ENCODE assay signal across 1 cellular context in genomic region chr2:238108423-238109201, GRCh38.
TF ChIP-seq lines count a peak whose summit lies in the region.

No MANE protein-coding gene starts in this region.

TF ChIP-seq in GM12878, 131 proteins besides CTCF, POLR2A, EP300 and RAD21 (continued from another document):
- TF ChIP-seq E2F8 (IDR thresholded peaks at IDR 0.05; ENCODE audit: low read depth, partially characterized antibody) (no peak), JUND (IDR thresholded peaks at IDR 0.05; ENCODE audit: low read depth, low read length) (no peak), TCF7 (IDR thresholded peaks at IDR 0.05; ENCODE audit: borderline replicate concordance) (no peak), RUNX3 (IDR thresholded peaks at IDR 0.05; ENCODE audit: low read length) (no peak), EGR1 (IDR thresholded peaks at IDR 0.05; ENCODE audit: borderline replicate concordance in 1 of 2, low read depth in 2 of 2, low read length in 2 of 2) (no peak), RBBP5 (conservative IDR thresholded peaks at IDR 0.05) (no peak), CREB1 (IDR thresholded peaks at IDR 0.05; ENCODE audit: low read depth) (no peak), SP1 (IDR thresholded peaks at IDR 0.05; ENCODE audit: low read depth, low read length) (peak; percentile 24), SMAD1 (IDR thresholded peaks at IDR 0.05; ENCODE audit: low read depth, partially characterized antibody) (no peak), RCOR1 (conservative IDR thresholded peaks at IDR 0.05; ENCODE audit: low read depth, low read length) (no peak), MYB (IDR thresholded peaks at IDR 0.05; ENCODE audit: borderline replicate concordance, low read depth, low read length) (no peak), SPI1 (IDR thresholded peaks at IDR 0.05; ENCODE audit: borderline replicate concordance, insufficient read depth, low read depth, low read length) (peak; percentile 34; the same call in 1 of the 2 replicates), ZBTB11 (CRISPR knock-in tag; IDR thresholded peaks at IDR 0.05) (no peak), FOXK2 (IDR thresholded peaks at IDR 0.05) (no peak), SKIL (IDR thresholded peaks at IDR 0.05; ENCODE audit: low read depth, poor library complexity, severe bottlenecking) (no peak), CEBPZ (IDR thresholded peaks at IDR 0.05; ENCODE audit: low read depth, low read length) (no peak), CHD1 (IDR thresholded peaks at IDR 0.05; ENCODE audit: low read depth, low read length) (no peak), ZNF274 (IDR thresholded peaks at IDR 0.05; ENCODE audit: insufficient read depth, insufficient read length) (no peak), PKNOX1 (IDR thresholded peaks at IDR 0.05) (no peak), KAT2A (conservative IDR thresholded peaks at IDR 0.05; ENCODE audit: control insufficient read depth, low read depth, low read length) (no peak), GABPA (IDR thresholded peaks at IDR 0.05; ENCODE audit: low read depth) (no peak), NBN (IDR thresholded peaks at IDR 0.05) (0 out of 2 replicates have a peak, but pooled peaks have one; percentile 34)
